In genomic region chr3:143751643-143752178, GRCh38 we compare ENCODE assay signal across 8 cellular contexts.
A peak's percentile ranks its signal among the peaks of the same experiment; 100 is the strongest.
DNase-seq lines count a peak whose midpoint lies in the region; ATAC-seq and TF ChIP-seq lines count a peak whose summit lies in the region.

No MANE protein-coding gene starts in this region.

- no peak overlapping the region for H3K27ac ChIP-seq in ovary

- no peak overlapping the region for H3K4me3 ChIP-seq in ovary

- H3K9me3 ChIP-seq in ovary: no peaks in the 10 kb centered on the region

- 88 to 97% (median 93%) methylated on average over 4 of the region's 4 CpGs for WGBS in ovary, 3 donors

- TF ChIP-seq EP300 in ovary (IDR thresholded peaks at IDR 0.05): no peak

- peaks cover 2% of the 10 kb centered on the region for H3K4me1 ChIP-seq in ovary (ENCODE audit: insufficient read depth)

- H3K9me3 Mint-ChIP-seq in activated CD8-positive, alpha-beta T cell treated with anti-CD3 and anti-CD28 coated beads, Interleukin-2, amount 10 ng/mL, durations not matched to agents 7 days and 5 days (ENCODE audit: insufficient read depth): no peaks in the 10 kb centered on the region

- H3K36me3 ChIP-seq in ovary: no peaks in the 10 kb centered on the region

- CTCF ChIA-PET in activated CD8-positive, alpha-beta T cell treated with anti-CD3 and anti-CD28 coated beads, Interleukin-2, amount 10 ng/mL, durations not matched to agents 7 days and 5 days (lab: Charles Lee): interaction anchor here (0.9 to 1.3 kb wide), 4 partner anchors 24 to 631 kb away, joined by 3 to 4 read pairs (median 3); partner anchors contain the start of gene DIPK2A

- no peaks in the 10 kb centered on the region for H3K27me3 ChIP-seq in ovary

- peaks cover 32% of the 10 kb centered on the region for H3K4me1 Mint-ChIP-seq in activated CD8-positive, alpha-beta T cell treated with anti-CD3 and anti-CD28 coated beads, Interleukin-2, amount 10 ng/mL, durations not matched to agents 7 days and 5 days (ENCODE audit: low read depth)

- DNase-seq in activated CD8-positive, alpha-beta T cell treated with anti-CD3 and anti-CD28 coated beads, Interleukin-2, amount 10 ng/mL, durations not matched to agents 7 days and 5 days: peak; percentile 53
- DNase-seq in stimulated activated CD4-positive, alpha-beta T cell treated with anti-CD3 and anti-CD28 coated beads, Interleukin-4, amount 100 ng/mL, for 4 hours: peak; percentile 5
- DNase-seq in SK-N-DZ (ENCODE audit: low spot score) (no peak), COR-L47 (lab: John Stamatoyannopoulos, UW) (no peak), ovary (no peak)

- no peak for TF ChIP-seq POLR2A in ovary (IDR thresholded peaks at IDR 0.05)

- H3K27ac Mint-ChIP-seq in activated CD8-positive, alpha-beta T cell treated with anti-CD3 and anti-CD28 coated beads, Interleukin-2, amount 10 ng/mL, durations not matched to agents 7 days and 5 days: peak overlapping the region; percentile 91

- H3K27me3 Mint-ChIP-seq in activated CD8-positive, alpha-beta T cell treated with anti-CD3 and anti-CD28 coated beads, Interleukin-2, amount 10 ng/mL, durations not matched to agents 7 days and 5 days (ENCODE audit: low read depth): no peaks in the 10 kb centered on the region

- no peaks in the 10 kb centered on the region for H3K36me3 Mint-ChIP-seq in activated CD8-positive, alpha-beta T cell treated with anti-CD3 and anti-CD28 coated beads, Interleukin-2, amount 10 ng/mL, durations not matched to agents 7 days and 5 days (ENCODE audit: low read depth)

- peak overlapping the region; percentile 30 for H3K4me3 Mint-ChIP-seq in activated CD8-positive, alpha-beta T cell treated with anti-CD3 and anti-CD28 coated beads, Interleukin-2, amount 10 ng/mL, durations not matched to agents 7 days and 5 days

- ATAC-seq in GM19351 (IDR thresholded peaks at IDR 0.05; ENCODE audit: unreplicated experiment): peak; percentile 76
- ATAC-seq in HG03159 (IDR thresholded peaks at IDR 0.05; ENCODE audit: unreplicated experiment): peak; percentile 84
- ATAC-seq in activated CD8-positive, alpha-beta T cell treated with anti-CD3 and anti-CD28 coated beads, Interleukin-2, amount 10 ng/mL, durations not matched to agents 7 days and 5 days: peak; percentile 85
- no peak for ATAC-seq in GM21723 (IDR thresholded peaks at IDR 0.05; ENCODE audit: unreplicated experiment)

- intact Hi-C loops in ovary (cut with DNase I): no loop called here

- POLR2A ChIA-PET in activated CD8-positive, alpha-beta T cell treated with anti-CD3 and anti-CD28 coated beads, Interleukin-2, amount 10 ng/mL, durations not matched to agents 7 days and 5 days (lab: Charles Lee): no interaction called here

- no peak for TF ChIP-seq CTCF in ovary (IDR thresholded peaks at IDR 0.05)

Comparison
In these comparisons a context has a peak if more than half of its experiments do, and no peak if none do; other contexts are left out.
1. DNase-seq: peak in activated CD8-positive, alpha-beta T cell treated with anti-CD3 and anti-CD28 coated beads, Interleukin-2, amount 10 ng/mL, durations not matched to agents 7 days and 5 days (single experiment) and stimulated activated CD4-positive, alpha-beta T cell treated with anti-CD3 and anti-CD28 coated beads, Interleukin-4, amount 100 ng/mL, for 4 hours (2 of 2); none in SK-N-DZ (single experiment), COR-L47 (single experiment) and ovary (0 of 5).